ENCODE assay signal across 33 cellular contexts in the genomic region with DNA sequence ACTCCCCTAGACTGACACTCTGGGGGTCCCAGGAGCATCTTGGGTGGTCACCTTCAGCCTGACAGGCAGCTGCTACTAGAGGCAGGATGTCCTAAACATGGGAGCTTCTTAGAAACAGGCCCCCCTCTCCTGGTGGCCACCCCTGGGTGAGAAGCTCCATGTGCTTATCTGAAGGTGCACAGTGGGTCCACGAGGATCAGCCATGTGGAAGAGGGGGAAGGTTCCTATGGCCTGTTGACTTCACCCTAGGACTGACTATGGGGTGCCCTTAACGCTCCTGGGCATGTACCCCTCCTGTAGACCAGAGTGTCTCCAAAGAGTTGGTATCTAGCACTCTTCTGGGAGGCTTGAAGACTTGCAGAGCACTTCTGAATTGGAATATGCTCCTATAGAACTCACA.
"Had no signal": no experiment of that assay in that cellular context is flagged by ENCODE, and none has a peak within 500 bp of the region (broad histone marks: within the 10 kb centered on the region; RNA-seq: fewer than 3 reads in every experiment).

No MANE protein-coding gene starts in this region.

- H3K4me1 ChIP-seq: adrenal gland, ascending aorta, body of pancreas, breast epithelium had no signal

- DNase-seq: activated effector memory CD4-positive, alpha-beta T cell treated with anti-CD3 and anti-CD28 coated beads, Interleukin-2, amount 50 U/mL, for 16 hours; activated effector memory CD4-positive, alpha-beta T cell treated with Interleukin-2 at 50 U/mL for 16 hours; activated gamma-delta T cell; activated gamma-delta T cell treated with Interleukin-2 at 50 U/mL for 16 hours; activated naive CD4-positive, alpha-beta T cell; activated naive CD4-positive, alpha-beta T cell treated with anti-CD3 and anti-CD28 coated beads for 36 hours; activated naive CD4-positive, alpha-beta T cell treated with anti-CD3 and anti-CD28 coated beads, Interleukin-2, amount 10 ng/mL, durations not matched to agents 7 days and 5 days; activated naive CD4-positive, alpha-beta T cell treated with anti-CD3 and anti-CD28 coated beads, Interleukin-2, amount 50 U/mL, for 16 hours; activated naive CD4-positive, alpha-beta T cell treated with Interleukin-2 at 50 U/mL for 16 hours; activated naive CD8-positive, alpha-beta T cell treated with anti-CD3 and anti-CD28 coated beads for 36 hours; activated naive CD8-positive, alpha-beta T cell treated with anti-CD3 and anti-CD28 coated beads, Interleukin-2, amount 10 ng/mL, durations not matched to agents 7 days and 5 days; activated naive CD8-positive, alpha-beta T cell treated with anti-CD3 and anti-CD28 coated beads, Interleukin-2, amount 50 U/mL, for 24 hours; activated T-cell treated with anti-CD3 and anti-CD28 coated beads, Interleukin-2, amount 50 U/mL, for 24 hours; activated T-cell treated with anti-CD3 and anti-CD28 coated beads, Interleukin-2, amount 50 U/mL, for 4 hours; activated T-cell treated with anti-CD3 and anti-CD28 coated beads, Interleukin-2, amount 50 U/mL, for 48 hours; activated T-cell treated with anti-CD3 and anti-CD28 coated beads, Interleukin-2, amount 50 U/mL, for 72 hours; adrenal gland; amniotic stem cell; amygdala; anterior cingulate cortex; aorta; body of pancreas; brain microvascular endothelial cell; caudate nucleus; central memory CD4-positive, alpha-beta T cell; cerebellar nuclear complex had no signal

- H3K36me3 ChIP-seq: adrenal gland, ascending aorta, brain microvascular endothelial cell, breast epithelium, cardiac muscle cell had no signal

- H3K27me3 ChIP-seq: adrenal gland, ascending aorta, body of pancreas, brain microvascular endothelial cell, breast epithelium, cardiac muscle cell had no signal

- H3K4me3 ChIP-seq: adrenal gland, ascending aorta, body of pancreas, breast epithelium, cardiac muscle cell had no signal

- H3K9me3 ChIP-seq: adrenal gland, ascending aorta, body of pancreas, breast epithelium had no signal

- ATAC-seq: activated naive CD4-positive, alpha-beta T cell treated with anti-CD3 and anti-CD28 coated beads, Interleukin-2, amount 50 U/mL, for 72 hours; activated naive CD8-positive, alpha-beta T cell treated with anti-CD3 and anti-CD28 coated beads, Interleukin-2, amount 50 U/mL, for 24 hours; activated T-cell treated with anti-CD3 and anti-CD28 coated beads, Interleukin-2, amount 50 U/mL, for 4 hours; activated T-cell treated with anti-CD3 and anti-CD28 coated beads, Interleukin-2, amount 50 U/mL, for 72 hours; activated T-helper 17 cell treated with anti-CD3 and anti-CD28 coated beads, Interleukin-2, amount 50 U/mL, for 72 hours; body of pancreas had no signal

- H3K27ac ChIP-seq: adrenal gland, ascending aorta, body of pancreas, brain microvascular endothelial cell, breast epithelium, cardiac muscle cell had no signal

- FAIRE-seq: astrocyte, bronchial epithelial cell had no signal
